Comparison of ENCODE assay signal across 1 cellular context in the genomic region with DNA sequence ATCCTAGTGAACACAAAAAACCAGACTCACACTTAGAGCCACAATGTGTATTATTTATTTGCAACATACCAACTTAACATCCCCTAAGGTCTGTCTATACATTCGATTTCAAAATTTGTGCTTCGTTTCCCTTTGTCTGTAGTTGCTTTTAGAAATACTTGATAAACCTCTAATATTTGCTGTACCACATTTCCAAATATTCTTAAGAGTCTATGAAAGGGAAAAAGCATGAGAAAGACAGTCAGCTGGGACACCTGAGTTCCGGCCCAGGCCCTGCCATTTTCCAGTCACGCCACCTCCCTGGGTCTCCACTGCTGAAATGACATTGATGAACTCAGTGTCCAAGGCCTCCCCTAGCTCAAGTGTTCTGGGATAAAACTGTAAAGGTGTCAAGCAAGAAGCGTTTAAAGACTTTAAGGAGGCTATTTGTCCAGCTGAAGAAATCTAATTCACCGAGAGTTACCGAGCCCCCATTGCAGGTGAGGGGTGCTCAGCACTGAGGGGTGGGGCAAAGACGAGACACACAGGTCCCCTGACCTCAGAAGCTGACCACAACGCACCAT.
TF ChIP-seq lines count a peak whose summit lies in the region.

No MANE protein-coding gene starts in this region.

TF ChIP-seq in SK-N-SH, 30 proteins besides CTCF, POLR2A, EP300 and RAD21:
- TF ChIP-seq, protein P1, sequence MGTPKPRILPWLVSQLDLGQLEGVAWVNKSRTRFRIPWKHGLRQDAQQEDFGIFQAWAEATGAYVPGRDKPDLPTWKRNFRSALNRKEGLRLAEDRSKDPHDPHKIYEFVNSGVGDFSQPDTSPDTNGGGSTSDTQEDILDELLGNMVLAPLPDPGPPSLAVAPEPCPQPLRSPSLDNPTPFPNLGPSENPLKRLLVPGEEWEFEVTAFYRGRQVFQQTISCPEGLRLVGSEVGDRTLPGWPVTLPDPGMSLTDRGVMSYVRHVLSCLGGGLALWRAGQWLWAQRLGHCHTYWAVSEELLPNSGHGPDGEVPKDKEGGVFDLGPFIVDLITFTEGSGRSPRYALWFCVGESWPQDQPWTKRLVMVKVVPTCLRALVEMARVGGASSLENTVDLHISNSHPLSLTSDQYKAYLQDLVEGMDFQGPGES (IDR thresholded peaks at IDR 0.05; ENCODE audit: low read depth, low read length) = no peak
TF ChIP-seq in SK-N-SH: peak in this region for 0.
